ENCODE assay signal across 15 cellular contexts in genomic region chr19:19348266-19348665, GRCh38. TPM values are rescaled to one million over a fixed set of nuclear protein-coding genes. Genes with fewer than 3 reads are reported as not detected.
A peak's percentile ranks its signal among the peaks of the same experiment; 100 is the strongest.
DNase-seq lines count a peak whose midpoint lies in the region; ATAC-seq, FAIRE-seq and TF ChIP-seq lines count a peak whose summit lies in the region.
"Had no signal": no experiment of that assay in that cellular context is flagged by ENCODE, and none has a peak within 500 bp of the region (broad histone marks: within the 10 kb centered on the region; RNA-seq: fewer than 3 reads in every experiment).

No MANE protein-coding gene starts in this region.

- H2BK12ac ChIP-seq in H1 (ENCODE audit: low read depth, low read length): no peak overlapping the region
- H2BK12ac ChIP-seq in mesenchymal stem cell (ENCODE audit: low read length in 2 of 2): no peak overlapping the region

- H3K9me2 ChIP-seq in GM23248 (ENCODE audit: insufficient read depth): no peaks in the 10 kb centered on the region

- in situ Hi-C loops in GM23248 (cut with MboI): no loop called here

- CTCF ChIA-PET in RWPE1 (lab: Yijun Ruan, JAX): interaction anchor here (0.6 to 0.7 kb wide), 2 partner anchors 26 to 123 kb away, joined by 3 to 4 read pairs; no protein-coding TSS in a partner anchor
- CTCF ChIA-PET in H1 (lab: Charles Lee; ENCODE audit: partially characterized antibody): interaction anchor here (0.6 to 2.1 kb wide), 2 partner anchors 143 to 218 kb away, joined by 3 to 8 read pairs; no protein-coding TSS in a partner anchor

- no peak overlapping the region for H3K4ac ChIP-seq in H1 (replicated peaks; ENCODE audit: insufficient read length, low read depth, low read length)
- no peak overlapping the region for H3K4ac ChIP-seq in mesenchymal stem cell (ENCODE audit: low read depth in 1 of 2, low read length in 2 of 2)

- ATAC-seq in GM18868 (IDR thresholded peaks at IDR 0.05; ENCODE audit: unreplicated experiment): no peak
- ATAC-seq in HG03025 (IDR thresholded peaks at IDR 0.05; ENCODE audit: low FRiP score, unreplicated experiment): no peak
- ATAC-seq: Right ventricle myocardium inferior had no signal

- TF ChIP-seq POLR2A in H1 (IDR thresholded peaks at IDR 0.05; ENCODE audit: control extremely low read depth in 1 of 2, low read depth in 2 of 2, low read length in 2 of 2): no peak
- TF ChIP-seq POLR2A in sigmoid colon (IDR thresholded peaks at IDR 0.05): no peak

- no peak for TF ChIP-seq CTCF in RWPE1 (conservative IDR thresholded peaks at IDR 0.05; ENCODE audit: low read depth)
- TF ChIP-seq CTCF in H1 (IDR thresholded peaks at IDR 0.05; ENCODE audit: control extremely low read depth in 1 of 3, insufficient read depth in 1 of 3, low read depth in 1 of 3, low read length in 3 of 3): no peak
- TF ChIP-seq CTCF in sigmoid colon (IDR thresholded peaks at IDR 0.05): no peak

- H3K14ac ChIP-seq in H1 (ENCODE audit: insufficient read length) (no peak overlapping the region), mesenchymal stem cell (ENCODE audit: low read length in 2 of 2) (no peak overlapping the region)

- no peak overlapping the region for H3K23ac ChIP-seq in H1 (ENCODE audit: insufficient read length)
- H3K23ac ChIP-seq in mesenchymal stem cell (ENCODE audit: low read length in 2 of 2): no peak overlapping the region

- DNase-seq in GM23248: peak; percentile 46
- DNase-seq in RWPE1 (ENCODE audit: low spot score): no peak
- DNase-seq in H1 (ENCODE audit: low read depth in 1 of 2, low spot score in 2 of 2): no peak
- no peak for DNase-seq in mesenchymal stem cell
- no peak for DNase-seq in sigmoid colon
- DNase-seq: Caco-2, EL, MG63, NCI-H1092 treated with DMSO at 0.1 percent for 48 hours, NCI-H1694, NCI-H524 had no signal

- H3K4me2 ChIP-seq in GM23248 (ENCODE audit: unreplicated experiment) (no peak overlapping the region), H1 (ENCODE audit: insufficient read depth in 1 of 2, low read depth in 2 of 2, low read length in 2 of 2) (no peak overlapping the region), mesenchymal stem cell (ENCODE audit: low read length, poor library complexity, severe bottlenecking) (no peak overlapping the region)

- H3K79me2 ChIP-seq in GM23248 (ENCODE audit: insufficient read depth): no peaks in the 10 kb centered on the region
- H3K79me2 ChIP-seq in H1 (ENCODE audit: control insufficient read depth in 1 of 2, insufficient read depth in 2 of 2, low read length in 2 of 2): no peaks in the 10 kb centered on the region

- H3K23me2 ChIP-seq in H1 (ENCODE audit: low read depth, low read length): no peaks in the 10 kb centered on the region

- H2BK5ac ChIP-seq in H1 (ENCODE audit: low read depth, low read length): no peak overlapping the region
- H2BK5ac ChIP-seq in mesenchymal stem cell (ENCODE audit: low read depth, low read length, poor library complexity, severe bottlenecking): no peak overlapping the region

- no peak overlapping the region for H2BK15ac ChIP-seq in H1 (ENCODE audit: low read length)
- H2BK15ac ChIP-seq in mesenchymal stem cell (ENCODE audit: low read depth, poor library complexity, severe bottlenecking): no peak overlapping the region

- H3K9ac ChIP-seq in GM23248 (no peak overlapping the region), H1 (replicated peaks in 1 of 4; ENCODE audit: extremely low read depth in 1 of 4, low read depth in 3 of 4, low read length in 3 of 4) (no peak overlapping the region), mesenchymal stem cell (ENCODE audit: low read length) (peak overlapping the region; percentile 15)

- H3K27ac ChIP-seq in GM23248 (no peak overlapping the region), RWPE1 (peak overlapping the region; percentile 17), H1 (ENCODE audit: low read depth, low read length) (no peak overlapping the region), mesenchymal stem cell (ENCODE audit: low read length, poor library complexity, severe bottlenecking) (no peak overlapping the region), sigmoid colon (no peak overlapping the region)
- H3K27ac ChIP-seq: SK-N-MC had no signal

- H3K4me1 ChIP-seq in GM23248 (ENCODE audit: insufficient read depth) (no peaks in the 10 kb centered on the region), H1 (replicated peaks in 1 of 4; ENCODE audit: control insufficient read depth in 3 of 4, insufficient read depth in 4 of 4, low read length in 3 of 4) (no peaks in the 10 kb centered on the region), mesenchymal stem cell (ENCODE audit: control insufficient read depth, insufficient read depth, low read depth, low read length) (peaks cover 3% of the 10 kb centered on the region), sigmoid colon (no peaks in the 10 kb centered on the region)
- H3K4me1 ChIP-seq: Caco-2 had no signal

- no peaks in the 10 kb centered on the region for H3F3A ChIP-seq in GM23248 (ENCODE audit: insufficient read depth)

- H3K27me3 ChIP-seq in GM23248 (replicated peaks; ENCODE audit: insufficient read depth): no peaks in the 10 kb centered on the region
- H3K27me3 ChIP-seq in H1 (replicated peaks in 1 of 4; ENCODE audit: control insufficient read depth in 3 of 4, extremely low read depth in 1 of 4, insufficient read depth in 3 of 4, low read length in 3 of 4): no peaks in the 10 kb centered on the region
- no peaks in the 10 kb centered on the region for H3K27me3 ChIP-seq in mesenchymal stem cell (ENCODE audit: control insufficient read depth in 1 of 2, insufficient read depth in 1 of 2, low read length in 2 of 2)
- no peaks in the 10 kb centered on the region for H3K27me3 ChIP-seq in sigmoid colon
- H3K27me3 ChIP-seq: MG63 had no signal

- H3K36me3 ChIP-seq in GM23248 (ENCODE audit: low read depth) (peaks cover 18% of the 10 kb centered on the region; the same call in 1 of the 2 replicates), H1 (ENCODE audit: control insufficient read depth in 2 of 4, insufficient read depth in 4 of 4, low read length in 3 of 4) (peaks cover 26 to 58% (median 47%) of the 10 kb centered on the region in 4 experiments), mesenchymal stem cell (ENCODE audit: control insufficient read depth in 1 of 2, insufficient read depth in 2 of 2, low read depth in 1 of 2, low read length in 2 of 2) (peaks cover 80 to 81% of the 10 kb centered on the region in 2 experiments), sigmoid colon (peaks cover 59 to 100% (median 81%) of the 10 kb centered on the region in 4 donors)

- intact Hi-C loops in sigmoid colon (cut with DNase I): loop anchor here (10.0 kb wide), 1 partner anchor 203 kb away; no protein-coding TSS in a partner anchor

- TF ChIP-seq EP300 in H1 (IDR thresholded peaks at IDR 0.05; ENCODE audit: borderline replicate concordance in 1 of 2, low read depth in 2 of 2, low read length in 2 of 2) (no peak), sigmoid colon (IDR thresholded peaks at IDR 0.05) (no peak)

- no peak overlapping the region for H3K4me3 ChIP-seq in GM23248
- H3K4me3 ChIP-seq in H1 (ENCODE audit: extremely low read depth in 1 of 4, insufficient read depth in 2 of 4, low read depth in 3 of 4, low read length in 4 of 4): no peak overlapping the region
- H3K4me3 ChIP-seq in mesenchymal stem cell (ENCODE audit: insufficient read depth in 1 of 2, low read depth in 1 of 2, low read length in 2 of 2): no peak overlapping the region
- no peak overlapping the region for H3K4me3 ChIP-seq in sigmoid colon
- H3K4me3 ChIP-seq: MG63, SK-N-MC had no signal

- H3K56ac ChIP-seq in H1 (replicated peaks; ENCODE audit: insufficient read length, low read depth, low read length): no peak overlapping the region

- H2BK120ac ChIP-seq in H1 (replicated peaks; ENCODE audit: low read depth, low read length): no peak overlapping the region
- H2BK120ac ChIP-seq in mesenchymal stem cell (ENCODE audit: low read depth, low read length): no peak overlapping the region

- WGBS in GM23248 (ENCODE audit: low coverage in 1 of 2, low lambda C conversion rate in 2 of 2, missing lambda C conversion rate in 2 of 2), 2 experiments: 75 to 76% methylated on average over 8 to 9 of the region's 9 CpGs
- 89% methylated on average over 9 of the region's 9 CpGs; no CpG with 5 or more reads in 1 of the 2 experiments for WGBS in H1 (ENCODE audit: extremely low coverage in 1 of 2, insufficient coverage in 1 of 2, insufficient read length in 1 of 2, insufficient replicate concordance in 2 of 2, low coverage in 1 of 2, low lambda C conversion rate in 2 of 2, missing lambda C conversion rate in 1 of 2), 2 experiments
- 82% methylated on average over 9 of the region's 9 CpGs for WGBS in mesenchymal stem cell
- WGBS in sigmoid colon, 2 donors: 91 to 94% methylated on average over 9 of the region's 9 CpGs

- H2BK20ac ChIP-seq in H1 (ENCODE audit: low read length): no peak overlapping the region

- H3K9me3 ChIP-seq in GM23248 (ENCODE audit: low read depth): no peaks in the 10 kb centered on the region
- no peaks in the 10 kb centered on the region for H3K9me3 ChIP-seq in H1 (ENCODE audit: insufficient read depth in 2 of 2, low read depth in 1 of 2, low read length in 1 of 2)
- H3K9me3 ChIP-seq in mesenchymal stem cell (ENCODE audit: control insufficient read depth, low read length): no peaks in the 10 kb centered on the region
- no peaks in the 10 kb centered on the region for H3K9me3 ChIP-seq in sigmoid colon
- H3K9me3 ChIP-seq: Caco-2, MG63 had no signal

- no peak for TF ChIP-seq RAD21 in H1 (IDR thresholded peaks at IDR 0.05 in 1 of 2, conservative IDR thresholded peaks at IDR 0.05 in 1 of 2; ENCODE audit: low read depth in 2 of 2, low read length in 2 of 2)

- POLR2A ChIA-PET in RWPE1 (lab: Yijun Ruan, JAX; ENCODE audit: low non-redundant PET): no interaction called here
- POLR2A ChIA-PET in H1 (lab: Charles Lee; ENCODE audit: partially characterized antibody): interaction anchor here (0.6 to 1.8 kb wide), 2 partner anchors 9 to 206 kb away, joined by 4 to 6 read pairs; no protein-coding TSS in a partner anchor

- peak overlapping the region; percentile 28; the same call in 1 of the 2 replicates for H4K8ac ChIP-seq in H1 (ENCODE audit: extremely low read depth, insufficient read depth, low read length)
- H4K8ac ChIP-seq in mesenchymal stem cell (ENCODE audit: low read length): peak overlapping the region; percentile 19

- H2AK5ac ChIP-seq in H1 (ENCODE audit: low read depth, low read length): no peak overlapping the region
- no peak overlapping the region for H2AK5ac ChIP-seq in mesenchymal stem cell (ENCODE audit: low read length, severe bottlenecking)

- H2AFZ ChIP-seq in GM23248: no peak overlapping the region
- H2AFZ ChIP-seq in H1 (ENCODE audit: low read length): no peak overlapping the region
- H2AFZ ChIP-seq in mesenchymal stem cell (ENCODE audit: low read depth, low read length): no peak overlapping the region

- no peak for FAIRE-seq in H1 (lab: Jason Lieb, UNC)

- H4K20me1 ChIP-seq in GM23248 (ENCODE audit: insufficient read depth) (no peaks in the 10 kb centered on the region), H1 (replicated peaks in 1 of 2; ENCODE audit: control insufficient read depth in 1 of 2, insufficient read depth in 2 of 2, low read length in 2 of 2) (peaks cover 4 to 7% of the 10 kb centered on the region in 2 experiments)

- no peak overlapping the region for H4K91ac ChIP-seq in H1 (replicated peaks; ENCODE audit: insufficient read length, low read length)
- H4K91ac ChIP-seq in mesenchymal stem cell (ENCODE audit: low read length): no peak overlapping the region

- H3K18ac ChIP-seq in H1 (ENCODE audit: extremely low read depth, low read length) (no peak overlapping the region), mesenchymal stem cell (ENCODE audit: low read depth in 1 of 2, low read length in 2 of 2) (no peak overlapping the region)

- H3K79me1 ChIP-seq in H1 (ENCODE audit: low read depth, low read length): no peaks in the 10 kb centered on the region; the same call in 1 of the 2 replicates
- peaks cover 16% of the 10 kb centered on the region for H3K79me1 ChIP-seq in mesenchymal stem cell (replicated peaks; ENCODE audit: low read length, poor library complexity, severe bottlenecking)

- no peak overlapping the region for H4K5ac ChIP-seq in H1 (ENCODE audit: insufficient read length, low read depth, low read length)

RNA-seq across cellular contexts. Expression of gene MAU2, which starts 27.6 kb away (rescaled TPM):
- 25.4 and 25.7 TPM in 2 replicates for total RNA-seq in GM23248 (2014; rRNA removed; shearing (Covaris generic))
- polyA plus RNA-seq in GM23248 (2016; fragmentation: Nextera tagmentation; extraction: Ambion mirVana) (22.2 and 23.0 TPM in 2 replicates), H1 (2011; rRNA removed) (32.0 and 43.7 TPM in 2 replicates), sigmoid colon (10 to 100 TPM in 2 of 3 donors, 1 to 10 TPM in 1; 7.8 to 33.3 (median 10.2) TPM)
- total RNA-seq in H1 (2021; fragmentation: NEBNext Ultra II Directional; extraction: Animal tissue kit (Norgen Biotek cat#: 25700)): 40.8 TPM in 2 replicates
- polyA plus RNA-seq in H1 (2011; cell fraction: cytosol; rRNA removed): 32.1 TPM
- 98.5 TPM for polyA plus RNA-seq in H1 (2011; cell fraction: nucleus; rRNA removed)
- polyA plus RNA-seq in H1 (2012, experiment 1 of 2): 23.0 to 31.5 TPM (median 28.2 TPM) in 4 replicates
- 16.4 TPM for polyA plus RNA-seq in H1 (2012, experiment 2 of 2)
- 16.2 TPM for polyA plus RNA-seq in H1 (2013, experiment 1 of 2)
- 13.9 TPM for polyA plus RNA-seq in H1 (2013, experiment 2 of 2)
- polyA minus RNA-seq in H1 (2011; rRNA and poly(A)+ RNA removed): 87.6 and 99.4 TPM in 2 replicates
- 42.6 TPM for polyA minus RNA-seq in H1 (2011; cell fraction: cytosol; rRNA and poly(A)+ RNA removed)
- 79.4 TPM for polyA minus RNA-seq in H1 (2011; cell fraction: nucleus; rRNA and poly(A)+ RNA removed)
- polyA plus RNA-seq in mesenchymal stem cell (2013, experiment 1 of 2): 15.4 TPM
- polyA plus RNA-seq in mesenchymal stem cell (2013, experiment 2 of 2): 16.1 TPM
- 10 to 100 TPM; 31.0 to 94.4 (median 44.3) TPM for total RNA-seq in sigmoid colon

RNA-seq across cellular contexts. Expression of gene SUGP1, which starts 28.0 kb away (rescaled TPM):
- 25.6 and 26.6 TPM in 2 replicates for total RNA-seq in GM23248 (2014; rRNA removed; shearing (Covaris generic))
- polyA plus RNA-seq in GM23248 (2016; fragmentation: Nextera tagmentation; extraction: Ambion mirVana): 50.5 and 55.6 TPM in 2 replicates
- total RNA-seq in H1 (2021; fragmentation: NEBNext Ultra II Directional; extraction: Animal tissue kit (Norgen Biotek cat#: 25700)): 65.2 and 70.5 TPM in 2 replicates
- 38.5 and 56.6 TPM in 2 replicates for polyA plus RNA-seq in H1 (2011; rRNA removed)
- 66.9 TPM for polyA plus RNA-seq in H1 (2011; cell fraction: cytosol; rRNA removed)
- 143 TPM for polyA plus RNA-seq in H1 (2011; cell fraction: nucleus; rRNA removed)
- polyA plus RNA-seq in H1 (2012, experiment 1 of 2): 70.0 to 90.1 TPM (median 81.2 TPM) in 4 replicates
- polyA plus RNA-seq in H1 (2012, experiment 2 of 2): 41.7 TPM
- 66.1 TPM for polyA plus RNA-seq in H1 (2013, experiment 1 of 2)
- 58.2 TPM for polyA plus RNA-seq in H1 (2013, experiment 2 of 2)
- 30.0 and 32.8 TPM in 2 replicates for polyA minus RNA-seq in H1 (2011; rRNA and poly(A)+ RNA removed)
- polyA minus RNA-seq in H1 (2011; cell fraction: cytosol; rRNA and poly(A)+ RNA removed): 30.8 TPM
- 44.9 TPM for polyA minus RNA-seq in H1 (2011; cell fraction: nucleus; rRNA and poly(A)+ RNA removed)
- polyA plus RNA-seq in mesenchymal stem cell (2013, experiment 1 of 2): 35.7 TPM
- polyA plus RNA-seq in mesenchymal stem cell (2013, experiment 2 of 2): 31.6 TPM
- 10 to 100 TPM; 28.8 to 51.0 (median 36.8) TPM for total RNA-seq in sigmoid colon
- polyA plus RNA-seq in sigmoid colon: 10 to 100 TPM; 21.0 to 36.7 (median 29.6) TPM

RNA-seq across cellular contexts. Expression of gene GATAD2A, which starts 57.2 kb away (rescaled TPM):
- total RNA-seq in GM23248 (2014; rRNA removed; shearing (Covaris generic)): 42.7 and 52.1 TPM in 2 replicates
- 13.9 and 15.4 TPM in 2 replicates for polyA plus RNA-seq in GM23248 (2016; fragmentation: Nextera tagmentation; extraction: Ambion mirVana)
- total RNA-seq in H1 (2021; fragmentation: NEBNext Ultra II Directional; extraction: Animal tissue kit (Norgen Biotek cat#: 25700)): 205 and 210 TPM in 2 replicates
- 38.4 and 54.9 TPM in 2 replicates for polyA plus RNA-seq in H1 (2011; rRNA removed)
- 40.1 TPM for polyA plus RNA-seq in H1 (2011; cell fraction: cytosol; rRNA removed)
- polyA plus RNA-seq in H1 (2011; cell fraction: nucleus; rRNA removed): 48.0 TPM
- polyA plus RNA-seq in H1 (2012, experiment 1 of 2): 71.5 to 98.9 TPM (median 84.3 TPM) in 4 replicates
- polyA plus RNA-seq in H1 (2012, experiment 2 of 2): 49.7 TPM
- polyA plus RNA-seq in H1 (2013, experiment 1 of 2): 69.1 TPM
- polyA plus RNA-seq in H1 (2013, experiment 2 of 2): 71.8 TPM
- polyA minus RNA-seq in H1 (2011; rRNA and poly(A)+ RNA removed): 22.1 and 22.6 TPM in 2 replicates
- 76.8 TPM for polyA minus RNA-seq in H1 (2011; cell fraction: cytosol; rRNA and poly(A)+ RNA removed)
- 33.9 TPM for polyA minus RNA-seq in H1 (2011; cell fraction: nucleus; rRNA and poly(A)+ RNA removed)
- polyA plus RNA-seq in mesenchymal stem cell (2013, experiment 1 of 2): 46.1 TPM
- polyA plus RNA-seq in mesenchymal stem cell (2013, experiment 2 of 2): 42.5 TPM
- 100 to 1,000 TPM in 1 of 4 donors, 10 to 100 TPM in 3; 18.5 to 138 (median 25.5) TPM for total RNA-seq in sigmoid colon
- polyA plus RNA-seq in sigmoid colon: 10 to 100 TPM; 23.4 to 50.5 (median 31.0) TPM
